Comparison of ENCODE assay signal across 8 cellular contexts in the genomic region with DNA sequence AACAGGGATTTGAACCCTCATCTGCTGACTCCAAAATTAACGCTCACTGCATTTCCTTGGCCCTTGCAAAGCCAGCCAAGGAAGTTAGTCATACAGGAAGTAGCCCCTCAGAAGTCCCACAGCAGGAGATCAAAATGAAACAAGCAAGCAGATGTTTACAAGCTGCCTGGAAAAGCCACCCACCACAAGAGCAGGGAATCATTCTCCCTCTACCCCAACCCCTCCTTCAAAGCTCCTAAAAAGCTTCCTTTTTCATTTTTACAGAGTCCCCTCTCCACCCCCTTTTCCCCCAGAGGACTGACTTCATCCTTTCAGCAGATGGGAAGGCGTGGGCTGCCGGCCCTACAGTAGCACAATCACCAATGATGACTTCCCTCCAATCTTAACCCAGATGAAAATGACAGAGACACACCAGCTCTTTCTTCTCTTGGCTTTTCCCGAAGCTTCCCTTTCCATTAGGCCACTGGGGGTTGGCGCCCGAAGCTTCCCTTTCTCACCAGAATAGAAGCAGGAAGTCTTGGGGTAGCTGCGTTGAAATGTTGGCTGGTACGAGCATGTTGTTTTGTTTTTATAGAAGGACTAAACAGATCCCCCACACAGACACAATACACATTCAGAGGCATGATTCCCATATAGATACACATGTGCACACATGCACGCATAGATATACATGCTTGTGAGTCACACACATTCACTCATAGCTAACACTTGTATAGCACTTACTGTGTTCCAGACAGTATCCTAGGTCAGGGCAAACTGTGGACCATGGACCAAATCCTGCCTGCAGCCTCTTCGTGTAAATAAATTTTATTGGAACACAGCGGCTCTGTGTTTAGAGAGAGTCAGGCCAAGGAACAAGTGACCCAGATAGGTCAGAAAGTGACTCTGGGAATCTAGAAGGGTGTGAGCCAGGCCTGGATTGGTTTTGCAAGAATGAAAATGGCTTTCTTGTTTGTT. TPM values are rescaled to one million over a fixed set of nuclear protein-coding genes. Genes with fewer than 3 reads are reported as not detected.
DNase-seq lines count a peak whose midpoint lies in the region; ATAC-seq and TF ChIP-seq lines count a peak whose summit lies in the region.

No MANE protein-coding gene starts in this region.

- 29% methylated on average over 5 to 11 of the region's 11 CpGs for WGBS in gastroesophageal sphincter (ENCODE audit: low coverage in 1 of 2), 2 donors
- 33 to 42% (median 33%) methylated on average over 11 of the region's 11 CpGs for WGBS in psoas muscle, 3 donors

- TF ChIP-seq EP300 in gastroesophageal sphincter (IDR thresholded peaks at IDR 0.05) = no peak

- H3K9me3 ChIP-seq in HUES6 (ENCODE audit: control insufficient read depth, insufficient read depth, low read depth, low read length) (peaks cover 4% of the 10 kb centered on the region), WERI-Rb-1 (ENCODE audit: severe bottlenecking) (peaks cover 5% of the 10 kb centered on the region), gastroesophageal sphincter (peaks cover 0 to 4% (median 0%) of the 10 kb centered on the region in 3 donors), psoas muscle (no peaks in the 10 kb centered on the region)

- no peaks in the 10 kb centered on the region for H3K27me3 ChIP-seq in HUES6 (ENCODE audit: control insufficient read depth, insufficient read depth, low read length)
- H3K27me3 ChIP-seq in WERI-Rb-1 (ENCODE audit: insufficient read depth, low read depth, severe bottlenecking) = no peaks in the 10 kb centered on the region
- H3K27me3 ChIP-seq in gastroesophageal sphincter = no peaks in the 10 kb centered on the region
- no peaks in the 10 kb centered on the region for H3K27me3 ChIP-seq in psoas muscle (ENCODE audit: insufficient read depth in 3 of 3, low read length in 2 of 3)

- TF ChIP-seq POLR2A in gastroesophageal sphincter (IDR thresholded peaks at IDR 0.05) = no peak

- peak overlapping the region; percentile 44; the same call in 1 of the 2 replicates for H3K27ac ChIP-seq in HUES6 (ENCODE audit: low read depth, low read length)
- peak overlapping the region; percentile 84 for H3K27ac ChIP-seq in WERI-Rb-1
- H3K27ac ChIP-seq in gastroesophageal sphincter = peak overlapping the region in 3 of 4 donors; percentile 72 to 75 (median 74)
- peak overlapping the region; percentile 70 for H3K27ac ChIP-seq in psoas muscle

- no peak for TF ChIP-seq CTCF in AG10803 (conservative IDR thresholded peaks at IDR 0.05; ENCODE audit: low read length)
- no peak for TF ChIP-seq CTCF in WERI-Rb-1 (IDR thresholded peaks at IDR 0.05; ENCODE audit: low read depth, low read length)
- no peak for TF ChIP-seq CTCF in gastroesophageal sphincter (IDR thresholded peaks at IDR 0.05)
- TF ChIP-seq CTCF in psoas muscle (IDR thresholded peaks at IDR 0.05) = no peak

- peak overlapping the region; percentile 25 for H3K4me3 ChIP-seq in AG10803 (ENCODE audit: low read length)
- no peak overlapping the region; the same call in 1 of the 2 replicates for H3K4me3 ChIP-seq in HUES6 (ENCODE audit: low read depth, low read length)
- H3K4me3 ChIP-seq in WERI-Rb-1 (ENCODE audit: low read depth, low read length) = no peak overlapping the region
- peak overlapping the region in 1 of 2 donors; percentile 11 for H3K4me3 ChIP-seq in gastroesophageal sphincter
- H3K4me3 ChIP-seq in psoas muscle = no peak overlapping the region

- intact Hi-C loops in psoas muscle (cut with DNase I) = loop anchor here in 1 of 2 donors (5.0 kb wide), 1 partner anchor 51 kb away; no protein-coding TSS in a partner anchor

- H3K36me3 ChIP-seq in HUES6 (ENCODE audit: control insufficient read depth, insufficient read depth, low read length) = no peaks in the 10 kb centered on the region
- H3K36me3 ChIP-seq in WERI-Rb-1 = no peaks in the 10 kb centered on the region; the same call in 1 of the 2 replicates
- no peaks in the 10 kb centered on the region for H3K36me3 ChIP-seq in gastroesophageal sphincter
- H3K36me3 ChIP-seq in psoas muscle (ENCODE audit: insufficient read depth in 1 of 2, low read depth in 1 of 2) = no peaks in the 10 kb centered on the region

- DNase-seq in AG10803 (ENCODE audit: low read depth) = peak; percentile 81
- DNase-seq in WERI-Rb-1 = peak; percentile 55
- peak in 1 of 2 donors; percentile 56 for DNase-seq in psoas muscle
- no peak for DNase-seq in stimulated activated CD4-positive, alpha-beta T cell treated with anti-CD3 and anti-CD28 coated beads, Interleukin-4, amount 100 ng/mL, for 1 hour
- DNase-seq in NCI-H2081 (lab: John Stamatoyannopoulos, UW) = no peak
- DNase-seq in NCI-H1417 treated with DMSO at 0.1 percent for 48 hours (lab: John Stamatoyannopoulos, UW) = no peak

- ATAC-seq in gastroesophageal sphincter = peak; percentile 48
- ATAC-seq in psoas muscle = peak; percentile 31 to 60 (median 51)

- peak overlapping the region; percentile 28 for H3K9ac ChIP-seq in HUES6 (ENCODE audit: low read length)

- peaks cover 42% of the 10 kb centered on the region for H3K4me1 ChIP-seq in HUES6 (ENCODE audit: control insufficient read depth, insufficient read depth, low read length)
- H3K4me1 ChIP-seq in gastroesophageal sphincter = peaks cover 0 to 35% (median 19%) of the 10 kb centered on the region in 3 donors
- peaks cover 5% of the 10 kb centered on the region for H3K4me1 ChIP-seq in psoas muscle

RNA-seq across cellular contexts. Expression of gene ITPRIPL2, which starts 17.4 kb away (rescaled TPM):
- total RNA-seq in gastroesophageal sphincter (100 to 1,000 TPM in 1 of 4 donors, 10 to 100 TPM in 3; 53.9 to 115 (median 69.2) TPM), psoas muscle (10 to 100 TPM; 14.8 to 17.9 (median 17.0) TPM)
- 1 to 10 TPM; 4.7 to 9.9 (median 8.2) TPM for polyA plus RNA-seq in psoas muscle

RNA-seq across cellular contexts. Expression of gene SYT17, which starts 36.9 kb away (rescaled TPM):
- 1 to 10 TPM; 4.2 to 9.0 (median 6.3) TPM for total RNA-seq in gastroesophageal sphincter
- under 1 TPM; 0.08 to 0.58 (median 0.45) TPM for total RNA-seq in psoas muscle
- under 1 TPM; 0.25 to 0.55 (median 0.30) TPM for polyA plus RNA-seq in psoas muscle

Comparison
In these comparisons a context has a peak if more than half of its experiments do, and no peak if none do; other contexts are left out.
1. DNase-seq: peak in AG10803 (single experiment) and WERI-Rb-1 (single experiment); none in stimulated activated CD4-positive, alpha-beta T cell treated with anti-CD3 and anti-CD28 coated beads, Interleukin-4, amount 100 ng/mL, for 1 hour (single experiment), NCI-H2081 (0 of 2) and NCI-H1417 treated with DMSO at 0.1 percent for 48 hours (single experiment).
2. Peak in every context shown above with its lines, with median percentiles within 50 percentile points of each other: H3K27ac ChIP-seq.